In genomic region chr1:112704511-112704907, GRCh38 we compare ENCODE assay signal across 8 cellular contexts. TPM values are rescaled to one million over a fixed set of nuclear protein-coding genes. Genes with fewer than 3 reads are reported as not detected.
DNase-seq lines count a peak whose midpoint lies in the region; ATAC-seq, FAIRE-seq and TF ChIP-seq lines count a peak whose summit lies in the region.

No MANE protein-coding gene starts in this region.

- H3K4me3 ChIP-seq in CD4-positive, alpha-beta memory T cell (ENCODE audit: low read length in 2 of 2): peak overlapping the region; percentile 26 to 29
- H3K4me3 ChIP-seq in OCI-LY1 (ENCODE audit: low read depth, low read length, poor library complexity, severe bottlenecking): no peak overlapping the region

- peaks cover 6% of the 10 kb centered on the region; the same call in 1 of the 2 replicates for H3F3A ChIP-seq in OCI-LY1 (ENCODE audit: insufficient read depth, low read length)

- ATAC-seq in effector memory CD8-positive, alpha-beta T cell (replicated peaks): peak; percentile 13
- ATAC-seq in HG03280 (IDR thresholded peaks at IDR 0.05; ENCODE audit: unreplicated experiment) (no peak), HG03045 (IDR thresholded peaks at IDR 0.05; ENCODE audit: unreplicated experiment) (no peak)

- peak overlapping the region; percentile 20; the same call in 1 of the 2 replicates for H3K4me2 ChIP-seq in OCI-LY1 (ENCODE audit: low read length)

- peaks cover 3 to 17% of the 10 kb centered on the region in 2 donors for H3K36me3 Mint-ChIP-seq in CD4-positive, alpha-beta memory T cell
- peaks cover 23% of the 10 kb centered on the region for H3K36me3 Mint-ChIP-seq in effector memory CD8-positive, alpha-beta T cell (ENCODE audit: insufficient read depth)

- peak overlapping the region; percentile 77 to 93 (median 84) for H3K27ac Mint-ChIP-seq in CD4-positive, alpha-beta memory T cell
- peak overlapping the region; percentile 86 to 93 for H3K27ac Mint-ChIP-seq in effector memory CD8-positive, alpha-beta T cell

- peaks cover 35 to 76% (median 55%) of the 10 kb centered on the region in 4 donors for H3K4me1 Mint-ChIP-seq in CD4-positive, alpha-beta memory T cell
- peaks cover 60 to 67% of the 10 kb centered on the region in 2 donors for H3K4me1 Mint-ChIP-seq in effector memory CD8-positive, alpha-beta T cell (ENCODE audit: low read depth in 2 of 2)

- FAIRE-seq in D721Med (lab: Jason Lieb, UNC): no peak

- H3K4me1 ChIP-seq in CD4-positive, alpha-beta memory T cell (ENCODE audit: insufficient read depth, low read length): peaks cover 57% of the 10 kb centered on the region
- H3K4me1 ChIP-seq in OCI-LY1 (ENCODE audit: insufficient read depth, low read length, severe bottlenecking): peaks cover 38% of the 10 kb centered on the region

- H3K27me3 ChIP-seq in CD4-positive, alpha-beta memory T cell (ENCODE audit: insufficient read depth, low read length): no peaks in the 10 kb centered on the region
- no peaks in the 10 kb centered on the region; the same call in 1 of the 2 replicates for H3K27me3 ChIP-seq in OCI-LY1 (ENCODE audit: insufficient read depth, low read length)

- H3K27ac ChIP-seq in CD4-positive, alpha-beta memory T cell (ENCODE audit: low read depth, low read length): peak overlapping the region; percentile 49
- H3K27ac ChIP-seq in OCI-LY1 (ENCODE audit: low read depth, low read length, poor library complexity, severe bottlenecking): no peak overlapping the region

- H3K79me2 ChIP-seq in OCI-LY1 (ENCODE audit: insufficient read depth, low read length): no peaks in the 10 kb centered on the region

- no peak overlapping the region for H2AFZ ChIP-seq in OCI-LY1 (ENCODE audit: low read length)

- POLR2A ChIA-PET in CD4-positive, alpha-beta memory T cell (lab: Charles Lee; ENCODE audit: partially characterized antibody): interaction anchor here (0.9 to 6.3 kb wide), 6 partner anchors 10 to 1800 kb away, joined by 3 to 44 read pairs (median 14); partner anchors contain the start of genes CAPZA1, MOV10, PPM1J and ST7L

- H3K36me3 ChIP-seq in CD4-positive, alpha-beta memory T cell (ENCODE audit: insufficient read depth, low read length): no peaks in the 10 kb centered on the region
- peaks cover 3% of the 10 kb centered on the region; the same call in 1 of the 2 replicates for H3K36me3 ChIP-seq in OCI-LY1 (ENCODE audit: insufficient read depth, low read length)

- no peak for DNase-seq in CD4-positive, alpha-beta memory T cell
- no peak for DNase-seq in effector memory CD8-positive, alpha-beta T cell
- DNase-seq in nucleus accumbens (lab: John Stamatoyannopoulos, UW) (peak in 51 of 56 donors; percentile 57 to 92 (median 84)), D721Med (ENCODE audit: insufficient read length, low spot score) (no peak), retina (no peak)

- H3K27me3 Mint-ChIP-seq in CD4-positive, alpha-beta memory T cell: no peaks in the 10 kb centered on the region
- H3K27me3 Mint-ChIP-seq in effector memory CD8-positive, alpha-beta T cell: no peaks in the 10 kb centered on the region

- no peak for TF ChIP-seq CTCF in OCI-LY1 (IDR thresholded peaks at IDR 0.05; ENCODE audit: low read length)
- no peak for TF ChIP-seq CTCF in D721Med (IDR thresholded peaks at IDR 0.05; ENCODE audit: insufficient read depth, missing control alignments)

- H3K9me3 Mint-ChIP-seq in CD4-positive, alpha-beta memory T cell: no peaks in the 10 kb centered on the region
- no peaks in the 10 kb centered on the region for H3K9me3 Mint-ChIP-seq in effector memory CD8-positive, alpha-beta T cell

- H3K9me2 ChIP-seq in OCI-LY1 (ENCODE audit: low read depth, low read length): no peaks in the 10 kb centered on the region

- H3K9ac ChIP-seq in OCI-LY1 (ENCODE audit: low read length): no peak overlapping the region

- H4K20me1 ChIP-seq in OCI-LY1 (ENCODE audit: insufficient read depth, low read length): no peaks in the 10 kb centered on the region

- CTCF ChIA-PET in CD4-positive, alpha-beta memory T cell (lab: Charles Lee; ENCODE audit: partially characterized antibody): interaction anchor here (0.6 to 4.6 kb wide), 7 partner anchors 12 to 368 kb away, joined by 4 to 54 read pairs (median 7); partner anchors contain the start of genes LRIG2, MOV10 and PPM1J

- intact Hi-C loops in CD4-positive, alpha-beta memory T cell (cut with micrococcal nuclease): loop anchor here (2.0 kb wide), 1 partner anchor 30 kb away; the partner anchor contains the start of gene MOV10

- H3K4me3 Mint-ChIP-seq in CD4-positive, alpha-beta memory T cell: peak overlapping the region; percentile 64 to 88 (median 84)
- H3K4me3 Mint-ChIP-seq in effector memory CD8-positive, alpha-beta T cell: peak overlapping the region; percentile 81 to 83

- H3K9me3 ChIP-seq in CD4-positive, alpha-beta memory T cell (ENCODE audit: control insufficient read depth in 1 of 2, low read length in 2 of 2): no peaks in the 10 kb centered on the region
- no peaks in the 10 kb centered on the region for H3K9me3 ChIP-seq in OCI-LY1 (ENCODE audit: low read length)

RNA-seq across cellular contexts. Expression of gene RHOC, which starts 2.4 kb away (rescaled TPM):
- 1 to 10 TPM; 6.1 to 6.7 TPM for total RNA-seq in CD4-positive, alpha-beta memory T cell
- polyA plus RNA-seq in CD4-positive, alpha-beta memory T cell: 10 to 100 TPM; 18.2 to 26.4 TPM

RNA-seq across cellular contexts. Expression of gene PPM1J, which starts 10.6 kb away (rescaled TPM):
- total RNA-seq in CD4-positive, alpha-beta memory T cell: under 1 TPM in 1 of 2 experiments, not detected in 1; 0.76 TPM
- polyA plus RNA-seq in CD4-positive, alpha-beta memory T cell: under 1 TPM in 1 of 2 donors, not detected in 1; 0.13 TPM

RNA-seq across cellular contexts. Expression of gene MOV10, which starts 30.1 kb away (rescaled TPM):
- 10 to 100 TPM; 90.6 to 96.1 TPM for total RNA-seq in CD4-positive, alpha-beta memory T cell
- 10 to 100 TPM; 21.8 to 43.6 TPM for polyA plus RNA-seq in CD4-positive, alpha-beta memory T cell

Comparison
In these comparisons a context has a peak if more than half of its experiments do, and no peak if none do; other contexts are left out.
1. DNase-seq: peak in nucleus accumbens (51 of 56); none in CD4-positive, alpha-beta memory T cell (0 of 5), effector memory CD8-positive, alpha-beta T cell (0 of 3), D721Med (single experiment) and retina (single experiment).